In the genomic region with DNA sequence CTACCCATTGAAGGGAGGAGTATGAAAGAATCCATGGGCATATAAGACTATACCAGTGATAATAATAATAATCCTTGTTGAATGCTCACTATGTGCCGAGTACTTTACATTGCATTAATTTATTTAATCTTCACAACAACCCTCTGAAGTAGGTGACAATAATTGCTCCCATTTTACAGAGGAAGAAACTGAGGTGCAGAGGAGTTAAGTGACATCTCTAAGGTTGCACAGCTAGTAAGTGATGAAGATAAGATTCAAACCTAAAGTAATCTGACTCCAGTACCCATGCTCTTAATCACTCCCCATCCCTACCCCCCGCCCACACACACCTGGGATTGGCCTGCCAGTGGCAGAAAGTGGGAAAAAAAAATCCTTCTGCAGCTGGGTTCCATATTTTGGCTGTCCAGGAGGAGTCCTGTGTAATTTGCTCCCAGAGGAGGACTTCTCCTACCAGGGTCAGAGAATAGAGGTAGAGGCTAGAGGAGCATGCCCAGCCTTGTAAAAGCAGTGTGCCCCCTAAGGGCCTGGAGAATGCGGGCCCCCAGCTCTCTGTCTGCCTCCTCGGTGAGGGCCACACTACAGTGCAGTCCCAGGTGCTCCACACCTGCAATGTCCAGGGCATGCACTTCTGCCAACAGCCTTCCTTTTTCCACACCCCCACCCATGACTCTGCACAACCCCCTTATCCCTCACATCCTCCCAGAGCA, we compare ENCODE assay signal across 15 cellular contexts. TPM values are rescaled to one million over a fixed set of nuclear protein-coding genes. Genes with fewer than 3 reads are reported as not detected.
A peak's percentile ranks its signal among the peaks of the same experiment; 100 is the strongest.
DNase-seq lines count a peak whose midpoint lies in the region; TF ChIP-seq lines count a peak whose summit lies in the region.
"Had no signal": no experiment of that assay in that cellular context is flagged by ENCODE, and none has a peak within 500 bp of the region (broad histone marks: within the 10 kb centered on the region; RNA-seq: fewer than 3 reads in every experiment).

No MANE protein-coding gene starts in this region.

- no peak overlapping the region for H3K27ac ChIP-seq in SK-N-SH (ENCODE audit: low read depth in 2 of 2, low read length in 1 of 2)
- H3K27ac ChIP-seq in neural progenitor cell: no peak overlapping the region
- H3K27ac ChIP-seq: right atrium auricular region had no signal

- H3K4me2 ChIP-seq in SK-N-SH (peak overlapping the region; percentile 73), neural progenitor cell (peak overlapping the region; percentile 82)

- H3F3A ChIP-seq in SK-N-SH (replicated peaks; ENCODE audit: insufficient read depth): peaks cover 13% of the 10 kb centered on the region
- H3F3A ChIP-seq in neural progenitor cell (ENCODE audit: low read depth): no peaks in the 10 kb centered on the region

- H2AFZ ChIP-seq in SK-N-SH (ENCODE audit: low read depth): peak overlapping the region; percentile 88
- H2AFZ ChIP-seq in neural progenitor cell (replicated peaks): no peak overlapping the region

- CTCF ChIA-PET in SK-N-SH (lab: Yijun Ruan, JAX): interaction anchor here (1.3 to 4.3 kb wide), 8 partner anchors 7 to 39 kb away, joined by 3 to 33 read pairs (median 8); no protein-coding TSS in a partner anchor

- H3K4me1 Mint-ChIP-seq in neural progenitor cell: peaks cover 11% of the 10 kb centered on the region
- H3K4me1 Mint-ChIP-seq: activated T-helper 17 cell treated with anti-CD3 and anti-CD28 coated beads, Interleukin-2, amount 50 U/mL, for 72 hours had no signal

- peak overlapping the region; percentile 73 for H3K4me3 Mint-ChIP-seq in neural progenitor cell
- H3K4me3 Mint-ChIP-seq: activated T-helper 17 cell treated with anti-CD3 and anti-CD28 coated beads, Interleukin-2, amount 50 U/mL, for 72 hours had no signal

- peaks cover 6% of the 10 kb centered on the region; the same call in 1 of the 2 replicates for H3K79me2 ChIP-seq in SK-N-SH (ENCODE audit: insufficient read depth)
- no peaks in the 10 kb centered on the region for H3K79me2 ChIP-seq in neural progenitor cell (ENCODE audit: low read depth)

- H3K36me3 ChIP-seq in SK-N-SH (replicated peaks in 1 of 2; ENCODE audit: control insufficient read depth in 1 of 2, insufficient read depth in 2 of 2, low read length in 1 of 2) (no peaks in the 10 kb centered on the region), neural progenitor cell (no peaks in the 10 kb centered on the region)
- H3K36me3 ChIP-seq: gastroesophageal sphincter, right atrium auricular region had no signal

- H3K9me2 ChIP-seq in SK-N-SH: no peaks in the 10 kb centered on the region

- H3K27ac Mint-ChIP-seq in neural progenitor cell: no peak overlapping the region
- H3K27ac Mint-ChIP-seq: activated T-helper 17 cell treated with anti-CD3 and anti-CD28 coated beads, Interleukin-2, amount 50 U/mL, for 72 hours had no signal

- peak overlapping the region; percentile 50 to 62 for H3K4me3 ChIP-seq in SK-N-SH (ENCODE audit: low read depth in 2 of 2, low read length in 1 of 2)
- peak overlapping the region; percentile 41 for H3K4me3 ChIP-seq in fibroblast of mammary gland (ENCODE audit: control insufficient read depth, low read depth, low read length)
- peak overlapping the region; percentile 46 for H3K4me3 ChIP-seq in neural progenitor cell

- H4K20me1 ChIP-seq in SK-N-SH (ENCODE audit: insufficient read depth) (no peaks in the 10 kb centered on the region), neural progenitor cell (ENCODE audit: low read depth) (peaks cover 6% of the 10 kb centered on the region)

- H3K36me3 Mint-ChIP-seq in neural progenitor cell: peaks cover 4% of the 10 kb centered on the region

- H3K4me1 ChIP-seq in SK-N-SH (ENCODE audit: control insufficient read depth in 1 of 2, insufficient read depth in 2 of 2, low read depth in 1 of 2, low read length in 1 of 2) (peaks cover 12 to 15% of the 10 kb centered on the region in 2 experiments; a peak in 3 of 4 replicates), neural progenitor cell (peaks cover 4% of the 10 kb centered on the region)

- H3K9me3 ChIP-seq in SK-N-SH (no peaks in the 10 kb centered on the region), neural progenitor cell (ENCODE audit: low read depth) (no peaks in the 10 kb centered on the region)
- H3K9me3 ChIP-seq: gastroesophageal sphincter, right atrium auricular region had no signal

- POLR2A ChIA-PET in SK-N-SH (lab: Yijun Ruan, JAX): interaction anchor here (1.7 to 3.1 kb wide), 2 partner anchors 16 to 34 kb away, joined by 5 to 13 read pairs; no protein-coding TSS in a partner anchor

- H3K27me3 ChIP-seq in SK-N-SH (ENCODE audit: insufficient read depth): no peaks in the 10 kb centered on the region
- peaks cover 68% of the 10 kb centered on the region for H3K27me3 ChIP-seq in neural progenitor cell
- H3K27me3 ChIP-seq: right atrium auricular region had no signal

- H3K9me3 Mint-ChIP-seq in neural progenitor cell: no peaks in the 10 kb centered on the region
- H3K9me3 Mint-ChIP-seq: activated T-helper 17 cell treated with anti-CD3 and anti-CD28 coated beads, Interleukin-2, amount 50 U/mL, for 72 hours had no signal

- no peak for TF ChIP-seq CTCF in SK-N-SH (IDR thresholded peaks at IDR 0.05)
- no peak for TF ChIP-seq CTCF in fibroblast of mammary gland (conservative IDR thresholded peaks at IDR 0.05; ENCODE audit: control insufficient read depth, insufficient read depth, low read depth, low read length)
- TF ChIP-seq CTCF in neural progenitor cell (IDR thresholded peaks at IDR 0.05): no peak

- 74% methylated on average over 4 of the region's 4 CpGs for WGBS in SK-N-SH (ENCODE audit: low lambda C conversion rate)

- no peak for TF ChIP-seq RAD21 in SK-N-SH (IDR thresholded peaks at IDR 0.05; ENCODE audit: low read length)

- peak; percentile 19 for DNase-seq in AG08395 (ENCODE audit: low spot score)
- no peak for DNase-seq in SK-N-SH
- no peak for DNase-seq in fibroblast of mammary gland (ENCODE audit: low read depth)
- DNase-seq in neural progenitor cell (ENCODE audit: low spot score): no peak
- no peak for DNase-seq in HCEC 1CT
- DNase-seq in NCI-H82 (lab: John Stamatoyannopoulos, UW): no peak
- DNase-seq in RKO (ENCODE audit: low spot score): no peak
- DNase-seq in NCI-H1092 treated with DMSO at 0.1 percent for 48 hours (lab: John Stamatoyannopoulos, UW): no peak
- DNase-seq: activated CD4-positive, alpha-beta T cell treated with anti-CD3 and anti-CD28 coated beads for 48 hours; cerebellar nuclear complex; NCI-H146; SW 1271 had no signal

- TF ChIP-seq EP300 in SK-N-SH (IDR thresholded peaks at IDR 0.05; ENCODE audit: borderline replicate concordance in 1 of 2, low read depth in 1 of 2, low read length in 1 of 2): no peak

- H3K9ac ChIP-seq in SK-N-SH (peak overlapping the region; percentile 55; the same call in 1 of the 2 replicates), neural progenitor cell (no peak overlapping the region)

- H3K27me3 Mint-ChIP-seq in neural progenitor cell (ENCODE audit: insufficient read depth, low read depth): peaks cover 25% of the 10 kb centered on the region
- H3K27me3 Mint-ChIP-seq: activated T-helper 17 cell treated with anti-CD3 and anti-CD28 coated beads, Interleukin-2, amount 50 U/mL, for 72 hours had no signal

TF ChIP-seq in SK-N-SH, 30 proteins besides CTCF, POLR2A, EP300 and RAD21 (continues in another document):
- TF ChIP-seq FOXM1 (IDR thresholded peaks at IDR 0.05; ENCODE audit: low read depth) (no peak), YY1 (IDR thresholded peaks at IDR 0.05; ENCODE audit: low read depth) (no peak), JUND (IDR thresholded peaks at IDR 0.05) (no peak), RFX5 (IDR thresholded peaks at IDR 0.05; ENCODE audit: low read length) (no peak), RXRA (IDR thresholded peaks at IDR 0.05; ENCODE audit: borderline replicate concordance, low read depth) (no peak), TAF1 (IDR thresholded peaks at IDR 0.05; ENCODE audit: borderline replicate concordance, low read depth, low read length) (no peak), RCOR1 (IDR thresholded peaks at IDR 0.05; ENCODE audit: low read length) (no peak), TEAD4 (IDR thresholded peaks at IDR 0.05; ENCODE audit: borderline replicate concordance, insufficient read depth) (no peak), FOXJ3 (CRISPR knock-in tag; IDR thresholded peaks at IDR 0.05) (no peak), GATA2 (CRISPR knock-in tag; IDR thresholded peaks at IDR 0.05) (no peak), GABPA (IDR thresholded peaks at IDR 0.05; ENCODE audit: low read depth) (no peak)
- TF ChIP-seq, protein P1, sequence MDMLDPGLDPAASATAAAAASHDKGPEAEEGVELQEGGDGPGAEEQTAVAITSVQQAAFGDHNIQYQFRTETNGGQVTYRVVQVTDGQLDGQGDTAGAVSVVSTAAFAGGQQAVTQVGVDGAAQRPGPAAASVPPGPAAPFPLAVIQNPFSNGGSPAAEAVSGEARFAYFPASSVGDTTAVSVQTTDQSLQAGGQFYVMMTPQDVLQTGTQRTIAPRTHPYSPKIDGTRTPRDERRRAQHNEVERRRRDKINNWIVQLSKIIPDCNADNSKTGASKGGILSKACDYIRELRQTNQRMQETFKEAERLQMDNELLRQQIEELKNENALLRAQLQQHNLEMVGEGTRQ (IDR thresholded peaks at IDR 0.05; ENCODE audit: borderline replicate concordance, low read depth, low read length): no peak
- TF ChIP-seq, protein P2, sequence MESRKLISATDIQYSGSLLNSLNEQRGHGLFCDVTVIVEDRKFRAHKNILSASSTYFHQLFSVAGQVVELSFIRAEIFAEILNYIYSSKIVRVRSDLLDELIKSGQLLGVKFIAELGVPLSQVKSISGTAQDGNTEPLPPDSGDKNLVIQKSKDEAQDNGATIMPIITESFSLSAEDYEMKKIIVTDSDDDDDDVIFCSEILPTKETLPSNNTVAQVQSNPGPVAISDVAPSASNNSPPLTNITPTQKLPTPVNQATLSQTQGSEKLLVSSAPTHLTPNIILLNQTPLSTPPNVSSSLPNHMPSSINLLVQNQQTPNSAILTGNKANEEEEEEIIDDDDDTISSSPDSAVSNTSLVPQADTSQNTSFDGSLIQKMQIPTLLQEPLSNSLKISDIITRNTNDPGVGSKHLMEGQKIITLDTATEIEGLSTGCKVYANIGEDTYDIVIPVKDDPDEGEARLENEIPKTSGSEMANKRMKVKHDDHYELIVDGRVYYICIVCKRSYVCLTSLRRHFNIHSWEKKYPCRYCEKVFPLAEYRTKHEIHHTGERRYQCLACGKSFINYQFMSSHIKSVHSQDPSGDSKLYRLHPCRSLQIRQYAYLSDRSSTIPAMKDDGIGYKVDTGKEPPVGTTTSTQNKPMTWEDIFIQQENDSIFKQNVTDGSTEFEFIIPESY (IDR thresholded peaks at IDR 0.05; ENCODE audit: borderline replicate concordance, low read depth): no peak

RNA-seq across cellular contexts. Expression of a gene that starts 57.8 kb away (rescaled TPM):
- 14.9 and 16.9 TPM in 2 replicates for polyA plus RNA-seq in SK-N-SH (2012; rRNA removed)
- polyA plus RNA-seq in SK-N-SH (2012; cell fraction: cytosol; rRNA removed): 6.7 and 9.5 TPM in 2 replicates
- 10.4 and 10.6 TPM in 2 replicates for polyA plus RNA-seq in SK-N-SH (2012; cell fraction: nucleus; rRNA removed)
- 5.0 and 6.7 TPM in 2 replicates for total RNA-seq in neural progenitor cell (ENCODE audit: low replicate concordance)

RNA-seq across cellular contexts. Expression of a gene that starts 58.1 kb away (rescaled TPM):
- 6.6 and 10.5 TPM in 2 replicates for polyA plus RNA-seq in SK-N-SH (2012; rRNA removed)
- polyA plus RNA-seq in SK-N-SH (2012; cell fraction: cytosol; rRNA removed): 1.1 and 1.5 TPM in 2 replicates
- 60.0 and 87.2 TPM in 2 replicates for polyA plus RNA-seq in SK-N-SH (2012; cell fraction: nucleus; rRNA removed)
- 3.6 and 11.4 TPM in 2 replicates for total RNA-seq in neural progenitor cell (ENCODE audit: low replicate concordance)
